ENCODE assay signal across 8 cellular contexts in genomic region chr3:105746226-105746996, GRCh38.
A peak's percentile ranks its signal among the peaks of the same experiment; 100 is the strongest.
DNase-seq lines count a peak whose midpoint lies in the region; ATAC-seq and TF ChIP-seq lines count a peak whose summit lies in the region.

No MANE protein-coding gene starts in this region.

- H4K8ac ChIP-seq in neuronal stem cell (ENCODE audit: low read depth, low read length), result no peak overlapping the region

- peak overlapping the region; percentile 22 for H3K27ac ChIP-seq in OCI-LY1 (ENCODE audit: low read depth, low read length, poor library complexity, severe bottlenecking)
- peak overlapping the region; percentile 16 to 72 (median 54) for H3K27ac ChIP-seq in stomach
- H3K27ac ChIP-seq in neuronal stem cell (replicated peaks; ENCODE audit: low read length), result no peak overlapping the region

- no peak overlapping the region for H3K14ac ChIP-seq in neuronal stem cell (ENCODE audit: low read length)

- no peak overlapping the region for H2AK5ac ChIP-seq in neuronal stem cell (ENCODE audit: low read depth, low read length)

- H3K4me2 ChIP-seq in OCI-LY1 (ENCODE audit: low read length) (no peak overlapping the region), neuronal stem cell (ENCODE audit: insufficient read depth, low read length, poor library complexity, severe bottlenecking) (no peak overlapping the region)

- no peak overlapping the region for H2BK15ac ChIP-seq in neuronal stem cell (ENCODE audit: low read length)

- no peak overlapping the region for H3K18ac ChIP-seq in neuronal stem cell (ENCODE audit: low read length)

- H3K36me3 ChIP-seq in OCI-LY1 (ENCODE audit: insufficient read depth, low read length), result peaks cover 46% of the 10 kb centered on the region
- peaks cover 0 to 32% (median 20%) of the 10 kb centered on the region in 4 donors for H3K36me3 ChIP-seq in stomach
- peaks cover 0 to 33% of the 10 kb centered on the region in 2 donors for H3K36me3 ChIP-seq in neuronal stem cell (replicated peaks in 1 of 2; ENCODE audit: control insufficient read depth in 2 of 2, insufficient read depth in 2 of 2, low read length in 2 of 2)

- H3K9me2 ChIP-seq in OCI-LY1 (ENCODE audit: low read depth, low read length), result no peaks in the 10 kb centered on the region

- TF ChIP-seq CTCF in OCI-LY1 (IDR thresholded peaks at IDR 0.05; ENCODE audit: low read length), result no peak
- TF ChIP-seq CTCF in stomach (IDR thresholded peaks at IDR 0.05), result no peak

- DNase-seq in activated CD8-positive, alpha-beta memory T cell treated with anti-CD3 and anti-CD28 coated beads for 24 hours, result peak; percentile 55
- DNase-seq in activated CD8-positive, alpha-beta memory T cell treated with anti-CD3 and anti-CD28 coated beads, Interleukin-2, amount 50 U/mL, for 4 hours, result no peak
- DNase-seq in glomerular visceral epithelial cell (ENCODE audit: extremely low spot score) (peak; percentile 62), stomach (no peak), hippocampal formation (lab: John Stamatoyannopoulos, UW) (no peak), neuronal stem cell (ENCODE audit: low spot score) (no peak)

- no peak overlapping the region for H4K91ac ChIP-seq in neuronal stem cell (ENCODE audit: low read depth, low read length, poor library complexity)

- no peaks in the 10 kb centered on the region for H4K20me1 ChIP-seq in OCI-LY1 (ENCODE audit: insufficient read depth, low read length)

- peaks cover 3% of the 10 kb centered on the region; the same call in 1 of the 2 replicates for H3K9me3 ChIP-seq in OCI-LY1 (ENCODE audit: low read length)
- H3K9me3 ChIP-seq in stomach, result no peaks in the 10 kb centered on the region
- peaks cover 0 to 3% of the 10 kb centered on the region in 2 donors for H3K9me3 ChIP-seq in neuronal stem cell (replicated peaks in 1 of 2; ENCODE audit: control insufficient read depth in 2 of 2, insufficient read depth in 1 of 2, low read depth in 1 of 2, low read length in 2 of 2)

- intact Hi-C loops in stomach (cut with DNase I; ENCODE audit: low total_unique reads), result no loop called here

- WGBS in stomach, 5 donors, result 58 to 71% (median 62%) methylated on average over 3 of the region's 3 CpGs
- no CpG with 5 or more reads among the region's 3 CpGs for WGBS in neuronal stem cell (ENCODE audit: extremely low coverage in 2 of 2, insufficient read length in 2 of 2, insufficient replicate concordance in 1 of 2), 2 donors

- no peak overlapping the region for H3K4ac ChIP-seq in neuronal stem cell (ENCODE audit: low read length)

- H2BK120ac ChIP-seq in neuronal stem cell (ENCODE audit: low read depth, low read length), result no peak overlapping the region

- no peak for ATAC-seq in GM21360 (IDR thresholded peaks at IDR 0.05; ENCODE audit: unreplicated experiment)

- H3K9ac ChIP-seq in OCI-LY1 (ENCODE audit: low read length), result no peak overlapping the region
- no peak overlapping the region for H3K9ac ChIP-seq in neuronal stem cell (ENCODE audit: low read depth, low read length, poor library complexity)

- no peak overlapping the region for H2BK12ac ChIP-seq in neuronal stem cell (ENCODE audit: low read length)

- H3K27me3 ChIP-seq in OCI-LY1 (ENCODE audit: insufficient read depth, low read length), result no peaks in the 10 kb centered on the region
- H3K27me3 ChIP-seq in stomach, result no peaks in the 10 kb centered on the region
- no peaks in the 10 kb centered on the region for H3K27me3 ChIP-seq in neuronal stem cell (ENCODE audit: control insufficient read depth in 3 of 3, insufficient read depth in 3 of 3, low read depth in 1 of 3, low read length in 3 of 3)

- no peak for TF ChIP-seq POLR2A in stomach (IDR thresholded peaks at IDR 0.05)

- H3K79me1 ChIP-seq in neuronal stem cell (ENCODE audit: low read depth, low read length), result no peaks in the 10 kb centered on the region

- no peaks in the 10 kb centered on the region for H3F3A ChIP-seq in OCI-LY1 (ENCODE audit: insufficient read depth, low read length)

- H3K4me1 ChIP-seq in OCI-LY1 (ENCODE audit: insufficient read depth, low read length, severe bottlenecking) (no peaks in the 10 kb centered on the region), stomach (peaks cover 0 to 31% (median 15%) of the 10 kb centered on the region in 4 donors), neuronal stem cell (ENCODE audit: control insufficient read depth in 2 of 2, insufficient read depth in 1 of 2, low read depth in 1 of 2, low read length in 2 of 2) (peaks cover 0 to 3% of the 10 kb centered on the region in 2 donors)

- no peak overlapping the region for H3K23ac ChIP-seq in neuronal stem cell (ENCODE audit: low read depth, low read length, poor library complexity)

- H2AFZ ChIP-seq in OCI-LY1 (ENCODE audit: low read length) (no peak overlapping the region), neuronal stem cell (ENCODE audit: low read length) (no peak overlapping the region)

- H2BK5ac ChIP-seq in neuronal stem cell (ENCODE audit: low read length), result no peak overlapping the region

- H3K4me3 ChIP-seq in OCI-LY1 (ENCODE audit: low read depth, low read length, poor library complexity, severe bottlenecking), result no peak overlapping the region
- H3K4me3 ChIP-seq in stomach, result no peak overlapping the region
- no peak overlapping the region for H3K4me3 ChIP-seq in neuronal stem cell (ENCODE audit: low read length in 2 of 2)

- TF ChIP-seq EP300 in stomach (IDR thresholded peaks at IDR 0.05), result no peak

- no peaks in the 10 kb centered on the region for H3K79me2 ChIP-seq in OCI-LY1 (ENCODE audit: insufficient read depth, low read length)

Comparison
In these comparisons a context has a peak if more than half of its experiments do, and no peak if none do; other contexts are left out.
1. DNase-seq: peak in activated CD8-positive, alpha-beta memory T cell treated with anti-CD3 and anti-CD28 coated beads for 24 hours (single experiment) and glomerular visceral epithelial cell (single experiment); none in activated CD8-positive, alpha-beta memory T cell treated with anti-CD3 and anti-CD28 coated beads, Interleukin-2, amount 50 U/mL, for 4 hours (single experiment), stomach (single experiment), hippocampal formation (0 of 2) and neuronal stem cell (single experiment).